Comparison of ENCODE assay signal across 11 cellular contexts in genomic region chr11:13928566-13929251, GRCh38. TPM values are rescaled to one million over a fixed set of nuclear protein-coding genes. Genes with fewer than 3 reads are reported as not detected.
DNase-seq lines count a peak whose midpoint lies in the region; ATAC-seq and FAIRE-seq lines count a peak whose summit lies in the region.
"Had no signal": no experiment of that assay in that cellular context is flagged by ENCODE, and none has a peak within 500 bp of the region (broad histone marks: within the 10 kb centered on the region; RNA-seq: fewer than 3 reads in every experiment).

No MANE protein-coding gene starts in this region.

- DNase-seq in GM04503 (ENCODE audit: low read depth): peak; percentile 78
- peak; percentile 12 for DNase-seq in NCI-H460 (ENCODE audit: extremely low read depth, low read depth)
- peak; percentile 15 for DNase-seq in putamen (ENCODE audit: low spot score)
- no peak for DNase-seq in substantia nigra (lab: John Stamatoyannopoulos, UW)
- no peak for DNase-seq in NCI-H1417 treated with DMSO at 0.1 percent for 48 hours (lab: John Stamatoyannopoulos, UW)
- DNase-seq in stimulated activated CD4-positive, alpha-beta T cell treated with anti-CD3 and anti-CD28 coated beads, Interleukin-4, amount 100 ng/mL, for 24 hours: no peak
- DNase-seq: colonic mucosa, natural killer cell, T-helper 2 cell had no signal

- ATAC-seq in HG03108 (IDR thresholded peaks at IDR 0.05; ENCODE audit: unreplicated experiment): no peak
- ATAC-seq: natural killer cell had no signal

- FAIRE-seq in endometrium (lab: Jason Lieb, UNC): peak; percentile 97

- no peak overlapping the region for H3K27ac ChIP-seq in substantia nigra (ENCODE audit: low read depth, low read length, poor library complexity, severe bottlenecking)
- H3K27ac ChIP-seq: colonic mucosa had no signal

RNA-seq across cellular contexts. Expression of gene SPON1, which starts 33.8 kb away (rescaled TPM):
- 0.25 TPM in 1 of 2 replicates, not detected in the other for total RNA-seq in NCI-H460 (2014; rRNA removed; shearing (Covaris generic))
- polyA plus RNA-seq in NCI-H460 (2014; cell fraction: nucleus; rRNA removed): not detected in 2 replicates

Comparison
In these comparisons a context has a peak if more than half of its experiments do, and no peak if none do; other contexts are left out.
1. DNase-seq: peak in GM04503 (single experiment), NCI-H460 (single experiment) and putamen (single experiment); none in substantia nigra (0 of 49), NCI-H1417 treated with DMSO at 0.1 percent for 48 hours (single experiment) and stimulated activated CD4-positive, alpha-beta T cell treated with anti-CD3 and anti-CD28 coated beads, Interleukin-4, amount 100 ng/mL, for 24 hours (single experiment).